ENCODE assay signal across 1 cellular context in genomic region chr16:46677943-46678342, GRCh38. TPM values are rescaled to one million over a fixed set of nuclear protein-coding genes. Genes with fewer than 3 reads are reported as not detected.
"Had no signal": no experiment of that assay in that cellular context is flagged by ENCODE, and none has a peak within 500 bp of the region (broad histone marks: within the 10 kb centered on the region; RNA-seq: fewer than 3 reads in every experiment).

No MANE protein-coding gene starts in this region.

RNA-seq across cellular contexts. Expression of gene SHCBP1, which starts 56.8 kb away (rescaled TPM):
- total RNA-seq: left lobe of liver had no signal
